In the genomic region with DNA sequence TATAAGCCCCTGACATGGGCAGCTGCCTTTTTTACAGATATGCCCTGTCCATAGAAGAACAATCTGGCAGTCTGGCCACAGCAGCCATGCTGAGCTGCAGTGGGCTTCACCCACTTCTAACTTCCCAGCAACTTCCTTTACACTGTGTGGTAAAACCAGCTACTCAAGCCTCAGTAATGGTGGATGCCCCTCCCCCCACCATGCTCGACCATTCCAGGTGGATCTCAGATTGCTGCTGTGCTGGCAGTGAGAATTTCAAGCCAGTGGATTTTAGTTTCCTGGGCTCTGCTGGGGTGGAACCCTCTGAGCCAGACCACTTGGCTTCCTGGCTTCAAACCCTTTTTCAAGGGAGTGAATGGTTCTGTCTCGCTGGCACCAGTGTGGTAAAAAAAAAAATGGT, we compare ENCODE assay signal across 1 cellular context.
TF ChIP-seq lines count a peak whose summit lies in the region.

No MANE protein-coding gene starts in this region.

TF ChIP-seq in GM23338, 12 proteins besides CTCF, POLR2A, EP300 and RAD21 (continued from another document):
- TF ChIP-seq, protein P1, sequence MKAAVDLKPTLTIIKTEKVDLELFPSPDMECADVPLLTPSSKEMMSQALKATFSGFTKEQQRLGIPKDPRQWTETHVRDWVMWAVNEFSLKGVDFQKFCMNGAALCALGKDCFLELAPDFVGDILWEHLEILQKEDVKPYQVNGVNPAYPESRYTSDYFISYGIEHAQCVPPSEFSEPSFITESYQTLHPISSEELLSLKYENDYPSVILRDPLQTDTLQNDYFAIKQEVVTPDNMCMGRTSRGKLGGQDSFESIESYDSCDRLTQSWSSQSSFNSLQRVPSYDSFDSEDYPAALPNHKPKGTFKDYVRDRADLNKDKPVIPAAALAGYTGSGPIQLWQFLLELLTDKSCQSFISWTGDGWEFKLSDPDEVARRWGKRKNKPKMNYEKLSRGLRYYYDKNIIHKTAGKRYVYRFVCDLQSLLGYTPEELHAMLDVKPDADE (IDR thresholded peaks at IDR 0.05): no peak
- no peak for TF ChIP-seq ZNF331 (CRISPR knock-in tag; IDR thresholded peaks at IDR 0.05; ENCODE audit: low read depth)
- TF ChIP-seq NANOG (IDR thresholded peaks at IDR 0.05; ENCODE audit: borderline replicate concordance): no peak
- TF ChIP-seq, protein P2, sequence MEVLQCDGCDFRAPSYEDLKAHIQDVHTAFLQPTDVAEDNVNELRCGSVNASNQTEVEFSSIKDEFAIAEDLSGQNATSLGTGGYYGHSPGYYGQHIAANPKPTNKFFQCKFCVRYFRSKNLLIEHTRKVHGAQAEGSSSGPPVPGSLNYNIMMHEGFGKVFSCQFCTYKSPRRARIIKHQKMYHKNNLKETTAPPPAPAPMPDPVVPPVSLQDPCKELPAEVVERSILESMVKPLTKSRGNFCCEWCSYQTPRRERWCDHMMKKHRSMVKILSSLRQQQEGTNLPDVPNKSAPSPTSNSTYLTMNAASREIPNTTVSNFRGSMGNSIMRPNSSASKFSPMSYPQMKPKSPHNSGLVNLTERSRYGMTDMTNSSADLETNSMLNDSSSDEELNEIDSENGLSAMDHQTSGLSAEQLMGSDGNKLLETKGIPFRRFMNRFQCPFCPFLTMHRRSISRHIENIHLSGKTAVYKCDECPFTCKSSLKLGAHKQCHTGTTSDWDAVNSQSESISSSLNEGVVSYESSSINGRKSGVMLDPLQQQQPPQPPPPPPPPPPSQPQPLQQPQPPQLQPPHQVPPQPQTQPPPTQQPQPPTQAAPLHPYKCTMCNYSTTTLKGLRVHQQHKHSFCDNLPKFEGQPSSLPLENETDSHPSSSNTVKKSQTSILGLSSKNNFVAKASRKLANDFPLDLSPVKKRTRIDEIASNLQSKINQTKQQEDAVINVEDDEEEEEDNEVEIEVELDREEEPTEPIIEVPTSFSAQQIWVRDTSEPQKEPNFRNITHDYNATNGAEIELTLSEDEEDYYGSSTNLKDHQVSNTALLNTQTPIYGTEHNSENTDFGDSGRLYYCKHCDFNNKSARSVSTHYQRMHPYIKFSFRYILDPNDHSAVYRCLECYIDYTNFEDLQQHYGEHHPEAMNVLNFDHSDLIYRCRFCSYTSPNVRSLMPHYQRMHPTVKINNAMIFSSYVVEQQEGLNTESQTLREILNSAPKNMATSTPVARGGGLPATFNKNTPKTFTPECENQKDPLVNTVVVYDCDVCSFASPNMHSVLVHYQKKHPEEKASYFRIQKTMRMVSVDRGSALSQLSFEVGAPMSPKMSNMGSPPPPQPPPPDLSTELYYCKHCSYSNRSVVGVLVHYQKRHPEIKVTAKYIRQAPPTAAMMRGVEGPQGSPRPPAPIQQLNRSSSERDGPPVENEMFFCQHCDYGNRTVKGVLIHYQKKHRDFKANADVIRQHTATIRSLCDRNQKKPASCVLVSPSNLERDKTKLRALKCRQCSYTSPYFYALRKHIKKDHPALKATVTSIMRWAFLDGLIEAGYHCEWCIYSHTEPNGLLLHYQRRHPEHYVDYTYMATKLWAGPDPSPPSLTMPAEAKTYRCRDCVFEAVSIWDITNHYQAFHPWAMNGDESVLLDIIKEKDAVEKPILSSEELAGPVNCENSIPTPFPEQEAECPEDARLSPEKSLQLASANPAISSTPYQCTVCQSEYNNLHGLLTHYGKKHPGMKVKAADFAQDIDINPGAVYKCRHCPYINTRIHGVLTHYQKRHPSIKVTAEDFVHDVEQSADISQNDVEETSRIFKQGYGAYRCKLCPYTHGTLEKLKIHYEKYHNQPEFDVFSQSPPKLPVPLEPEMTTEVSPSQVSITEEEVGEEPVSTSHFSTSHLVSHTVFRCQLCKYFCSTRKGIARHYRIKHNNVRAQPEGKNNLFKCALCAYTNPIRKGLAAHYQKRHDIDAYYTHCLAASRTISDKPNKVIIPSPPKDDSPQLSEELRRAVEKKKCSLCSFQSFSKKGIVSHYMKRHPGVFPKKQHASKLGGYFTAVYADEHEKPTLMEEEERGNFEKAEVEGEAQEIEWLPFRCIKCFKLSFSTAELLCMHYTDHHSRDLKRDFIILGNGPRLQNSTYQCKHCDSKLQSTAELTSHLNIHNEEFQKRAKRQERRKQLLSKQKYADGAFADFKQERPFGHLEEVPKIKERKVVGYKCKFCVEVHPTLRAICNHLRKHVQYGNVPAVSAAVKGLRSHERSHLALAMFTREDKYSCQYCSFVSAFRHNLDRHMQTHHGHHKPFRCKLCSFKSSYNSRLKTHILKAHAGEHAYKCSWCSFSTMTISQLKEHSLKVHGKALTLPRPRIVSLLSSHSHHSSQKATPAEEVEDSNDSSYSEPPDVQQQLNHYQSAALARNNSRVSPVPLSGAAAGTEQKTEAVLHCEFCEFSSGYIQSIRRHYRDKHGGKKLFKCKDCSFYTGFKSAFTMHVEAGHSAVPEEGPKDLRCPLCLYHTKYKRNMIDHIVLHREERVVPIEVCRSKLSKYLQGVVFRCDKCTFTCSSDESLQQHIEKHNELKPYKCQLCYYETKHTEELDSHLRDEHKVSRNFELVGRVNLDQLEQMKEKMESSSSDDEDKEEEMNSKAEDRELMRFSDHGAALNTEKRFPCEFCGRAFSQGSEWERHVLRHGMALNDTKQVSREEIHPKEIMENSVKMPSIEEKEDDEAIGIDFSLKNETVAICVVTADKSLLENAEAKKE (CRISPR knock-in tag; IDR thresholded peaks at IDR 0.05): no peak
- no peak for TF ChIP-seq ZNF114 (CRISPR knock-in tag; IDR thresholded peaks at IDR 0.05)
- TF ChIP-seq STAT1 (IDR thresholded peaks at IDR 0.05; ENCODE audit: unreplicated experiment): no peak
- TF ChIP-seq, protein P3, sequence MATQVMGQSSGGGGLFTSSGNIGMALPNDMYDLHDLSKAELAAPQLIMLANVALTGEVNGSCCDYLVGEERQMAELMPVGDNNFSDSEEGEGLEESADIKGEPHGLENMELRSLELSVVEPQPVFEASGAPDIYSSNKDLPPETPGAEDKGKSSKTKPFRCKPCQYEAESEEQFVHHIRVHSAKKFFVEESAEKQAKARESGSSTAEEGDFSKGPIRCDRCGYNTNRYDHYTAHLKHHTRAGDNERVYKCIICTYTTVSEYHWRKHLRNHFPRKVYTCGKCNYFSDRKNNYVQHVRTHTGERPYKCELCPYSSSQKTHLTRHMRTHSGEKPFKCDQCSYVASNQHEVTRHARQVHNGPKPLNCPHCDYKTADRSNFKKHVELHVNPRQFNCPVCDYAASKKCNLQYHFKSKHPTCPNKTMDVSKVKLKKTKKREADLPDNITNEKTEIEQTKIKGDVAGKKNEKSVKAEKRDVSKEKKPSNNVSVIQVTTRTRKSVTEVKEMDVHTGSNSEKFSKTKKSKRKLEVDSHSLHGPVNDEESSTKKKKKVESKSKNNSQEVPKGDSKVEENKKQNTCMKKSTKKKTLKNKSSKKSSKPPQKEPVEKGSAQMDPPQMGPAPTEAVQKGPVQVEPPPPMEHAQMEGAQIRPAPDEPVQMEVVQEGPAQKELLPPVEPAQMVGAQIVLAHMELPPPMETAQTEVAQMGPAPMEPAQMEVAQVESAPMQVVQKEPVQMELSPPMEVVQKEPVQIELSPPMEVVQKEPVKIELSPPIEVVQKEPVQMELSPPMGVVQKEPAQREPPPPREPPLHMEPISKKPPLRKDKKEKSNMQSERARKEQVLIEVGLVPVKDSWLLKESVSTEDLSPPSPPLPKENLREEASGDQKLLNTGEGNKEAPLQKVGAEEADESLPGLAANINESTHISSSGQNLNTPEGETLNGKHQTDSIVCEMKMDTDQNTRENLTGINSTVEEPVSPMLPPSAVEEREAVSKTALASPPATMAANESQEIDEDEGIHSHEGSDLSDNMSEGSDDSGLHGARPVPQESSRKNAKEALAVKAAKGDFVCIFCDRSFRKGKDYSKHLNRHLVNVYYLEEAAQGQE (IDR thresholded peaks at IDR 0.05; ENCODE audit: unreplicated experiment): no peak
TF ChIP-seq in GM23338: peak in this region for 0.
